Comparison of ENCODE assay signal across 4 cellular contexts in genomic region chr11:49354536-49354935, GRCh38.
DNase-seq lines count a peak whose midpoint lies in the region; FAIRE-seq and TF ChIP-seq lines count a peak whose summit lies in the region.
"Not testable (repeated sequence)": the region's sequence is repeated elsewhere in the genome, so short reads cannot be mapped to it uniquely, and the experiment has no call there.

No MANE protein-coding gene starts in this region.

- TF ChIP-seq POLR2A in endothelial cell of umbilical vein (IDR thresholded peaks at IDR 0.05; ENCODE audit: low read depth, low read length): not testable (repeated sequence)

- not testable (repeated sequence) for BruUV-seq in endothelial cell of umbilical vein (replicated peaks; lab: Mats Ljungman, UMichigan)

- H3K27ac ChIP-seq in endothelial cell of umbilical vein (ENCODE audit: insufficient read depth, low read depth, low read length); liver (ENCODE audit: low read depth in 1 of 2, low read length in 2 of 2): not testable (repeated sequence)

- DNase-seq in DMS53 (lab: John Stamatoyannopoulos, UW) (peak; percentile 1), pons (ENCODE audit: low spot score) (peak; percentile 13)
- not testable (repeated sequence) for DNase-seq in endothelial cell of umbilical vein (ENCODE audit: low read depth, low spot score)

- not testable (repeated sequence) for H3K4me1 ChIP-seq in endothelial cell of umbilical vein (ENCODE audit: control insufficient read depth, extremely low read depth, insufficient read depth, low read length); liver (ENCODE audit: control insufficient read depth in 4 of 4, insufficient read depth in 4 of 4, low read length in 3 of 4)

- TF ChIP-seq RAD21 in liver (IDR thresholded peaks at IDR 0.05): peak; percentile 67 to 68

- not testable (repeated sequence) for H4K20me1 ChIP-seq in endothelial cell of umbilical vein (replicated peaks; ENCODE audit: control insufficient read depth, extremely low read depth, insufficient read depth, low read length)

- peak; percentile 42 for FAIRE-seq in endothelial cell of umbilical vein (lab: Jason Lieb, UNC)

- H3K27me3 ChIP-seq in endothelial cell of umbilical vein (ENCODE audit: control insufficient read depth in 2 of 2, insufficient read depth in 2 of 2, low read length in 2 of 2); liver (ENCODE audit: control insufficient read depth in 4 of 4, insufficient read depth in 4 of 4, low read length in 3 of 4): not testable (repeated sequence)

- H3K9me1 ChIP-seq in endothelial cell of umbilical vein (replicated peaks; ENCODE audit: control insufficient read depth, extremely low read depth, insufficient read depth, low read length): not testable (repeated sequence)

- not testable (repeated sequence) for H3K9ac ChIP-seq in endothelial cell of umbilical vein (replicated peaks; ENCODE audit: extremely low read depth, insufficient read depth, low read length); liver (ENCODE audit: low read depth in 1 of 2, low read length in 2 of 2)

- H3K36me3 ChIP-seq in endothelial cell of umbilical vein (ENCODE audit: control insufficient read depth in 2 of 2, extremely low read depth in 1 of 2, insufficient read depth in 2 of 2, low read length in 2 of 2); liver (ENCODE audit: control insufficient read depth in 4 of 4, insufficient read depth in 3 of 4, low read depth in 1 of 4, low read length in 3 of 4): not testable (repeated sequence)

- POLR2A ChIA-PET in endothelial cell of umbilical vein (lab: Charles Lee): not testable (repeated sequence)

- not testable (repeated sequence) for H3K79me2 ChIP-seq in endothelial cell of umbilical vein (ENCODE audit: control insufficient read depth, insufficient read depth, low read length)

- not testable (repeated sequence) for H3K9me3 ChIP-seq in endothelial cell of umbilical vein (replicated peaks; ENCODE audit: control insufficient read depth, insufficient read depth, low read length); liver (ENCODE audit: control insufficient read depth in 4 of 4, low read length in 3 of 4)

- not testable (repeated sequence) for H2AFZ ChIP-seq in endothelial cell of umbilical vein (ENCODE audit: low read depth, low read length)

- intact Hi-C loops in endothelial cell of umbilical vein (cut with micrococcal nuclease): not testable (repeated sequence)

- not testable (repeated sequence) for H3K4me2 ChIP-seq in endothelial cell of umbilical vein (ENCODE audit: insufficient read depth, low read length)

- H3K4me3 ChIP-seq in endothelial cell of umbilical vein (replicated peaks in 1 of 3; ENCODE audit: insufficient read depth in 1 of 3, low read depth in 1 of 3, low read length in 3 of 3); liver (ENCODE audit: low read depth in 1 of 3, low read length in 3 of 3): not testable (repeated sequence)

- TF ChIP-seq CTCF in endothelial cell of umbilical vein (IDR thresholded peaks at IDR 0.05; ENCODE audit: extremely low read depth in 1 of 2, insufficient read depth in 1 of 2, low read depth in 1 of 2, low read length in 2 of 2): not testable (repeated sequence)
- peak; percentile 28 for TF ChIP-seq CTCF in liver (IDR thresholded peaks at IDR 0.05; ENCODE audit: low read depth, low read length, missing input control)

- CTCF ChIA-PET in endothelial cell of umbilical vein (lab: Charles Lee): not testable (repeated sequence)

- dilution Hi-C loops in endothelial cell of umbilical vein (cut with MboI; ENCODE audit: extremely low pct_ligation_motif_present, low sequenced_read_pairs): not testable (repeated sequence)
